7 cellular contexts compared by ENCODE assay signal in genomic region chr6:154510144-154510905, GRCh38. TPM values are rescaled to one million over a fixed set of nuclear protein-coding genes. Genes with fewer than 3 reads are reported as not detected.
DNase-seq lines count a peak whose midpoint lies in the region; FAIRE-seq and TF ChIP-seq lines count a peak whose summit lies in the region.

CNKSR3 (minus strand) TSS chr6:154510685; CDS start chr6:154510114, 571 bp downstream.

- H3K18ac ChIP-seq in H9 (ENCODE audit: insufficient read length, low read depth, low read length) = peak within 1 kb of the TSS; percentile 61

- DNase-seq in GM12865 (ENCODE audit: low read depth) = peak; percentile 45
- peak; percentile 97 for DNase-seq in H9
- peak; percentile 96 for DNase-seq in M059J (ENCODE audit: low read depth)
- DNase-seq in SK-MEL-5 (ENCODE audit: low read depth, low spot score) = peak; percentile 90
- peak; percentile 96 for DNase-seq in choroid plexus epithelial cell (ENCODE audit: low read depth)
- DNase-seq in keratinocyte (ENCODE audit: low read depth, low spot score) = peak; percentile 17
- DNase-seq in small intestine = peak; percentile 79

- no peaks in the 10 kb centered on the region for H3K9me3 ChIP-seq in H9 (ENCODE audit: control insufficient read depth, low read depth, low read length)
- H3K9me3 ChIP-seq in keratinocyte (ENCODE audit: control insufficient read depth, low read depth, low read length) = no peaks in the 10 kb centered on the region
- H3K9me3 ChIP-seq in small intestine (ENCODE audit: control insufficient read depth, low read depth) = no peaks in the 10 kb centered on the region

- FAIRE-seq in keratinocyte (lab: Jason Lieb, UNC) (no peak), small intestine (lab: Jason Lieb, UNC) (no peak)

- H2AFZ ChIP-seq in H9 (ENCODE audit: low read length) (peak within 1 kb of the TSS; percentile 26), keratinocyte (ENCODE audit: control insufficient read depth, low read length) (peak within 1 kb of the TSS; percentile 91)

- no peak within 1 kb of the TSS for H2BK5ac ChIP-seq in H9 (ENCODE audit: insufficient read length, low read length)

- no peaks in the 10 kb centered on the region for H4K20me1 ChIP-seq in H9 (ENCODE audit: control insufficient read depth, insufficient read depth, insufficient read length)
- H4K20me1 ChIP-seq in keratinocyte (ENCODE audit: control insufficient read depth, extremely low read depth, insufficient read depth, low read length) = no peaks in the 10 kb centered on the region

- H3K36me3 ChIP-seq in keratinocyte (ENCODE audit: control insufficient read depth in 2 of 2, extremely low read depth in 1 of 2, insufficient read depth in 2 of 2, low read length in 2 of 2) = peaks cover 0 to 2% of the 10 kb centered on the region in 2 experiments
- no peaks in the 10 kb centered on the region for H3K36me3 ChIP-seq in small intestine (ENCODE audit: control insufficient read depth in 2 of 2, insufficient read depth in 2 of 2, low read length in 2 of 2)

- peaks cover 54% of the 10 kb centered on the region for H3K27me3 Mint-ChIP-seq in H9 (ENCODE audit: low read depth)

- H3K79me2 ChIP-seq in H9 (ENCODE audit: insufficient read depth, low read length) = no peaks in the 10 kb centered on the region
- H3K79me2 ChIP-seq in keratinocyte (ENCODE audit: control insufficient read depth, insufficient read depth, low read length) = peaks cover 6% of the 10 kb centered on the region

- no peak within 1 kb of the TSS for H3K23ac ChIP-seq in H9 (ENCODE audit: insufficient read length, low read depth, low read length)

- H3K9me1 ChIP-seq in keratinocyte (ENCODE audit: control insufficient read depth, extremely low read depth, insufficient read depth, low read length) = no peaks in the 10 kb centered on the region

- peaks cover 0 to 16% (median 0%) of the 10 kb centered on the region in 3 experiments; a peak in 2 of 7 replicates for H3K36me3 Mint-ChIP-seq in H9 (ENCODE audit: insufficient read depth in 1 of 3, low read depth in 3 of 3)

- H3K9ac ChIP-seq in H9 (ENCODE audit: extremely low read depth, insufficient read length, low read length) = peak within 1 kb of the TSS; percentile 81
- H3K9ac ChIP-seq in keratinocyte (ENCODE audit: control insufficient read depth, extremely low read depth, insufficient read depth, low read length) = peak within 1 kb of the TSS; percentile 82

- no peak within 1 kb of the TSS for H3K56ac ChIP-seq in H9 (ENCODE audit: insufficient read length, low read depth, low read length)

- peak within 1 kb of the TSS; percentile 71 to 88 for H3K4me3 Mint-ChIP-seq in H9

- dilution Hi-C loops in keratinocyte (cut with MboI; ENCODE audit: extremely low pct_ligation_motif_present, low sequenced_read_pairs) = no loop called here

- H3K4me3 ChIP-seq in GM12865 (ENCODE audit: low read depth, low read length) (peak within 1 kb of the TSS; percentile 50), choroid plexus epithelial cell (ENCODE audit: low read depth, low read length) (peak within 1 kb of the TSS; percentile 73), keratinocyte (ENCODE audit: control insufficient read depth in 2 of 3, extremely low read depth in 1 of 3, insufficient read depth in 2 of 3, low read depth in 1 of 3, low read length in 3 of 3) (peak within 1 kb of the TSS; percentile 78 to 89 (median 84)), small intestine (ENCODE audit: low read depth in 1 of 2, low read length in 2 of 2) (peak within 1 kb of the TSS; percentile 52 to 97)

- no peak within 1 kb of the TSS for H2BK20ac ChIP-seq in H9 (ENCODE audit: low read depth, low read length, poor library complexity, severe bottlenecking)

- no peak within 1 kb of the TSS for H3K4ac ChIP-seq in H9 (ENCODE audit: low read depth, low read length)

- peak within 1 kb of the TSS in 2 of 3 experiments; percentile 96; a peak in 5 of 7 replicates for H3K27ac Mint-ChIP-seq in H9

- no peak within 1 kb of the TSS for H4K5ac ChIP-seq in H9 (ENCODE audit: insufficient read length, low read depth, low read length)

- no peaks in the 10 kb centered on the region for H3K79me1 ChIP-seq in H9 (ENCODE audit: insufficient read depth, low read depth, low read length, poor library complexity, severe bottlenecking)

- H3K23me2 ChIP-seq in H9 (ENCODE audit: insufficient read length, low read depth, low read length, poor library complexity, severe bottlenecking) = peaks cover 12% of the 10 kb centered on the region

- TF ChIP-seq CTCF in GM12865 (IDR thresholded peaks at IDR 0.05; ENCODE audit: insufficient read depth, low read depth, low read length, missing control alignments) (no peak), H9 (conservative IDR thresholded peaks at IDR 0.05) (no peak; the same call in 2 of the 3 replicates), choroid plexus epithelial cell (conservative IDR thresholded peaks at IDR 0.05; ENCODE audit: low read depth, low read length) (peak; percentile 11), keratinocyte (optimal IDR thresholded peaks at IDR 0.05 in 1 of 3, IDR thresholded peaks at IDR 0.05 in 1 of 3, conservative IDR thresholded peaks at IDR 0.05 in 1 of 3; ENCODE audit: extremely low read depth in 1 of 3, insufficient read depth in 2 of 3, low read length in 3 of 3) (no peak)

- peak within 1 kb of the TSS; percentile 7 for H3K14ac ChIP-seq in H9 (ENCODE audit: insufficient read depth, low read length)

- no peak within 1 kb of the TSS for H4K8ac ChIP-seq in H9 (replicated peaks; ENCODE audit: insufficient read length, low read depth, low read length)

- H2BK12ac ChIP-seq in H9 (ENCODE audit: insufficient read length, low read depth, low read length) = no peak within 1 kb of the TSS

- no CpG with 5 or more reads among the region's 86 CpGs for WGBS in H9 (ENCODE audit: extremely low coverage, insufficient read length, low lambda C conversion rate)
- WGBS in small intestine, 3 donors = 0 to 1% (median 0%) methylated on average over 66 to 86 of the region's 86 CpGs

- H3K4me1 ChIP-seq in H9 (ENCODE audit: insufficient read depth, low read length) = peaks cover 7% of the 10 kb centered on the region; the same call in 1 of the 2 replicates
- peaks cover 12% of the 10 kb centered on the region for H3K4me1 ChIP-seq in keratinocyte (ENCODE audit: control insufficient read depth, extremely low read depth, insufficient read depth, low read length)
- H3K4me1 ChIP-seq in small intestine (ENCODE audit: control insufficient read depth in 2 of 2, insufficient read depth in 1 of 2, low read depth in 1 of 2, low read length in 1 of 2) = peaks cover 5 to 16% of the 10 kb centered on the region in 2 donors

- in situ Hi-C loops in SK-MEL-5 (cut with HindIII; ENCODE audit: low pct_unique_long_range_greater_than_20kb, low sequenced_read_pairs) = no loop called here

- H3K27ac ChIP-seq in H9 (ENCODE audit: insufficient read length, low read depth, low read length) = no peak within 1 kb of the TSS
- H3K27ac ChIP-seq in keratinocyte (ENCODE audit: control insufficient read depth, insufficient read depth, low read length) = peak within 1 kb of the TSS; percentile 76
- peak within 1 kb of the TSS; percentile 97 to 98 for H3K27ac ChIP-seq in small intestine (ENCODE audit: low read depth in 1 of 2, low read length in 1 of 2)

- no peaks in the 10 kb centered on the region for H3K9me3 Mint-ChIP-seq in H9

- no peak within 1 kb of the TSS for H3T11ph ChIP-seq in H9 (ENCODE audit: low read length)

- H3K4me2 ChIP-seq in H9 (ENCODE audit: insufficient read depth, insufficient read length, low read length) (peak within 1 kb of the TSS; percentile 71), keratinocyte (ENCODE audit: control insufficient read depth, extremely low read depth, insufficient read depth, low read depth, low read length) (peak within 1 kb of the TSS; percentile 79)

- no peak within 1 kb of the TSS for H2BK120ac ChIP-seq in H9 (ENCODE audit: low read depth, low read length, poor library complexity, severe bottlenecking)

- peaks cover 16% of the 10 kb centered on the region; the same call in 1 of the 2 replicates for H3K27me3 ChIP-seq in H9 (ENCODE audit: insufficient read depth, low read length)
- H3K27me3 ChIP-seq in keratinocyte (ENCODE audit: control insufficient read depth, extremely low read depth, insufficient read depth, low read length) = no peaks in the 10 kb centered on the region
- no peaks in the 10 kb centered on the region for H3K27me3 ChIP-seq in small intestine (ENCODE audit: control insufficient read depth in 2 of 2, insufficient read depth in 2 of 2, low read length in 2 of 2)

- no peak within 1 kb of the TSS for H2AK5ac ChIP-seq in H9 (ENCODE audit: insufficient read length, low read length)

- H2BK15ac ChIP-seq in H9 (ENCODE audit: low read depth, low read length) = no peak within 1 kb of the TSS; the same call in 1 of the 2 replicates

- no peak within 1 kb of the TSS for H4K91ac ChIP-seq in H9 (ENCODE audit: insufficient read length, low read depth, low read length)

- peaks cover 29 to 37% of the 10 kb centered on the region in 2 experiments for H3K4me1 Mint-ChIP-seq in H9

RNA-seq across cellular contexts. Expression of gene CNKSR3, which starts in this region (rescaled TPM):
- total RNA-seq in H9 (2021) = 5.6 and 6.4 TPM in 2 replicates
- total RNA-seq in M059J (2014; rRNA removed; shearing (Covaris generic)) = 9.9 and 19.4 TPM in 2 replicates
- 6.7 and 8.3 TPM in 2 replicates for total RNA-seq in SK-MEL-5 (2014; rRNA removed; shearing (Covaris generic))
- 4.4 and 7.4 TPM in 2 replicates for polyA plus RNA-seq in SK-MEL-5 (2015; cell fraction: cytosol; rRNA removed)
- polyA plus RNA-seq in SK-MEL-5 (2015; cell fraction: nucleus; rRNA removed) = 2.2 and 3.3 TPM in 2 replicates
- 0.84 to 2.0 TPM (median 1.9 TPM) in 3 replicates for polyA plus RNA-seq in keratinocyte
- 3.5 TPM for polyA plus RNA-seq in keratinocyte (2011; ENCODE audit: low read depth)
- 2.0 and 2.1 TPM in 2 replicates for polyA plus RNA-seq in keratinocyte (2011; cell fraction: cytosol; rRNA removed)
- polyA plus RNA-seq in keratinocyte (2011; cell fraction: nucleus; rRNA removed) = 3.1 and 3.6 TPM in 2 replicates
- polyA plus RNA-seq in keratinocyte (2012; ENCODE audit: low replicate concordance) = 3.3 and 4.9 TPM in 2 replicates
- 2.4 to 3.9 TPM (median 2.8 TPM) in 3 replicates for polyA minus RNA-seq in keratinocyte
- 0.96 TPM for polyA minus RNA-seq in keratinocyte (2011; cell fraction: cytosol; rRNA and poly(A)+ RNA removed)
- 1.5 and 2.3 TPM in 2 replicates for polyA minus RNA-seq in keratinocyte (2011; cell fraction: nucleus; rRNA and poly(A)+ RNA removed)
- polyA plus RNA-seq in small intestine = 10 to 100 TPM; 10.6 to 11.6 (median 11.6) TPM

Comparison
In these comparisons a context has a peak if more than half of its experiments do, and no peak if none do; other contexts are left out.
1. DNase-seq: peak in every context shown above with its lines; median percentile 97 in H9; 96 in M059J; 96 in choroid plexus epithelial cell; 90 in SK-MEL-5; 79 in small intestine; 45 in GM12865; 17 in keratinocyte.